ENCODE assay signal across 29 cellular contexts in the genomic region with DNA sequence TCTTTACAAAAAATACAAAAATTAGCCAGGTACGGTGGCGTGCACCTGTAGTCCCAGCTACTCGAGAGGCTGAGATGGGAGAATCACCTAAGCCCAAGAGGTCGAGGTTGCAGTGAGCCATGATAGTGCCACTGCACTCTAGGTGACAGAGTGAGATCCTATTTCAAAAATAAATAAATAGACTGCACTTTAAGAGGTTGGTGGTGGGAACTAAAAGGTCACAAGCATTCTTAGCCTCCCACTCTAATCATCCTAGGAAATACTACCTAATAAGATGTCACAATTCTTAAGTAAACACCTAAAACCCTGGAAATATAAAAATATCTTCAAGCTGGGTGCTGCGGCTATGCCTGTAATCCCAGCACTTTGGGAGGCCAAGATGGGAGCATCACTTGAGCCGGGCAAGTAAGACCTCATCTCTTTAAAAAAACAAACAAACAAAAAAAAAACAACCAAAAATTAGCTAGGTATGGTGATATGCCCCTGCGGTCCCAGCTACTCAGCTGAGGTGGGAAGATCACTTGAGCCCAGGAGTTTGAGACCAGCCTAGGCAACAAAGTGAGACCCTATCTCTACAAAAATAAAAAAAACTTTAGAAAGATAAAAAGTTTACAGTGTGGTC. TPM values are rescaled to one million over a fixed set of nuclear protein-coding genes. Genes with fewer than 3 reads are reported as not detected.
A peak's percentile ranks its signal among the peaks of the same experiment; 100 is the strongest.
DNase-seq lines count a peak whose midpoint lies in the region; ATAC-seq and TF ChIP-seq lines count a peak whose summit lies in the region.
"Had no signal": no experiment of that assay in that cellular context is flagged by ENCODE, and none has a peak within 500 bp of the region (broad histone marks: within the 10 kb centered on the region; RNA-seq: fewer than 3 reads in every experiment).

No MANE protein-coding gene starts in this region.

- H3K27me3 Mint-ChIP-seq in activated T-helper 17 cell treated with anti-CD3 and anti-CD28 coated beads, Interleukin-2, amount 50 U/mL, for 72 hours = no peaks in the 10 kb centered on the region
- no peaks in the 10 kb centered on the region for H3K27me3 Mint-ChIP-seq in mesothelial cell of epicardium (ENCODE audit: low read depth)
- H3K27me3 Mint-ChIP-seq: activated B cell treated with CpG ODN at 0.5 μM for 24 hours; dendritic cell treated with granulocyte-macrophage colony-stimulating factor and Interleukin-4, amounts not matched to agents 40 ng/mL and 50 ng/mL, for 4 days had no signal

- peak; percentile 14 for DNase-seq in DMS79 treated with DMSO at 0.1 percent for 48 hours (lab: John Stamatoyannopoulos, UW)
- no peak for DNase-seq in DMS79 (lab: John Stamatoyannopoulos, UW)
- DNase-seq in mesothelial cell of epicardium (ENCODE audit: low spot score in 2 of 2, unreplicated experiment in 2 of 2) = no peak
- DNase-seq in substantia nigra (lab: John Stamatoyannopoulos, UW) = no peak
- DNase-seq in transverse colon = no peak
- DNase-seq in activated gamma-delta T cell (lab: John Stamatoyannopoulos, UW) = no peak
- DNase-seq: activated B cell treated with CpG ODN at 0.5 μM for 24 hours; activated CD4-positive, alpha-beta T cell treated with anti-CD3 and anti-CD28 coated beads, Interleukin-2, amount 50 U/mL, for 4 hours; activated CD8-positive, alpha-beta memory T cell treated with anti-CD3 and anti-CD28 coated beads, Interleukin-2, amount 50 U/mL, for 48 hours; activated gamma-delta T cell treated with Interleukin-2 at 50 U/mL for 16 hours; AML-193; amygdala; CD8-positive, alpha-beta memory T cell; GF-D8; KBM-7; MM.1S; NCI-H1417 treated with DMSO at 0.1 percent for 48 hours; NCI-H2081 treated with DMSO at 0.1 percent for 48 hours; occipital lobe; PC-3; SHP77; small intestine; stimulated activated CD4-positive, alpha-beta T cell treated with anti-CD3 and anti-CD28 coated beads, Interleukin-2, amount 100 ng/mL, for 48 hours had no signal

- peak overlapping the region; percentile 98 for H3K4me3 Mint-ChIP-seq in activated T-helper 17 cell treated with anti-CD3 and anti-CD28 coated beads, Interleukin-2, amount 50 U/mL, for 72 hours
- H3K4me3 Mint-ChIP-seq in mesothelial cell of epicardium = no peak overlapping the region
- H3K4me3 Mint-ChIP-seq: activated B cell treated with CpG ODN at 0.5 μM for 24 hours; dendritic cell treated with granulocyte-macrophage colony-stimulating factor and Interleukin-4, amounts not matched to agents 40 ng/mL and 50 ng/mL, for 4 days; GM23338; stimulated activated effector memory CD8-positive, alpha-beta T cell treated with anti-CD3 and anti-CD28 coated beads, Interleukin-12 subunit alpha, Interleukin-12 subunit beta, amount 100 ng/mL, for 72 hours had no signal

- H3K36me3 ChIP-seq in transverse colon = no peaks in the 10 kb centered on the region

- WGBS in transverse colon (ENCODE audit: low coverage in 1 of 2), 2 donors = 84 to 92% methylated on average over 3 to 7 of the region's 7 CpGs

- peaks cover 21% of the 10 kb centered on the region for H3K4me1 Mint-ChIP-seq in activated T-helper 17 cell treated with anti-CD3 and anti-CD28 coated beads, Interleukin-2, amount 50 U/mL, for 72 hours
- peaks cover 59% of the 10 kb centered on the region for H3K4me1 Mint-ChIP-seq in mesothelial cell of epicardium

- H3K27ac Mint-ChIP-seq in activated T-helper 17 cell treated with anti-CD3 and anti-CD28 coated beads, Interleukin-2, amount 50 U/mL, for 72 hours = no peak overlapping the region
- peak overlapping the region; percentile 89 for H3K27ac Mint-ChIP-seq in mesothelial cell of epicardium
- H3K27ac Mint-ChIP-seq: activated B cell treated with CpG ODN at 0.5 μM for 24 hours; dendritic cell treated with granulocyte-macrophage colony-stimulating factor and Interleukin-4, amounts not matched to agents 40 ng/mL and 50 ng/mL, for 4 days; stimulated activated effector memory CD8-positive, alpha-beta T cell treated with anti-CD3 and anti-CD28 coated beads, Interleukin-12 subunit alpha, Interleukin-12 subunit beta, amount 100 ng/mL, for 72 hours had no signal

- no peak for TF ChIP-seq EP300 in transverse colon (IDR thresholded peaks at IDR 0.05; ENCODE audit: low read depth)

- TF ChIP-seq CTCF in mesothelial cell of epicardium (IDR thresholded peaks at IDR 0.05; ENCODE audit: unreplicated experiment) (no peak), transverse colon (IDR thresholded peaks at IDR 0.05) (no peak)

- no peak for TF ChIP-seq POLR2A in transverse colon (IDR thresholded peaks at IDR 0.05)

- in situ Hi-C loops in transverse colon (cut with MboI; ENCODE audit: low pct_ligation_motif_present in 1 of 4, low pct_unique_long_range_greater_than_20kb in 1 of 4, low sequenced_read_pairs in 3 of 4) = loop anchor here in 1 of 4 donors (10.0 kb wide), 1 partner anchor 63 kb away; a partner anchor contains a TSS

- ATAC-seq in activated T-helper 17 cell treated with anti-CD3 and anti-CD28 coated beads, Interleukin-2, amount 50 U/mL, for 72 hours (replicated peaks) = no peak
- ATAC-seq in HG02571 (IDR thresholded peaks at IDR 0.05; ENCODE audit: unreplicated experiment) = no peak
- ATAC-seq: GM23338; PC-3; stimulated activated effector memory CD8-positive, alpha-beta T cell treated with anti-CD3 and anti-CD28 coated beads, Interleukin-12 subunit alpha, Interleukin-12 subunit beta, amount 100 ng/mL, for 72 hours had no signal

- no peak overlapping the region for H3K4me3 ChIP-seq in transverse colon
- H3K4me3 ChIP-seq: GM23338, lung had no signal

- peak overlapping the region; percentile 86 for H3K27ac ChIP-seq in substantia nigra (ENCODE audit: low read depth, low read length, poor library complexity, severe bottlenecking)
- H3K27ac ChIP-seq in transverse colon = no peak overlapping the region

- H3K4me1 ChIP-seq in transverse colon = peaks cover 12 to 61% (median 24%) of the 10 kb centered on the region in 4 donors

- no peaks in the 10 kb centered on the region for H3K27me3 ChIP-seq in transverse colon

- intact Hi-C loops in transverse colon (cut with DNase I; ENCODE audit: low total_unique reads) = no loop called here

- no peaks in the 10 kb centered on the region for H3K9me3 ChIP-seq in transverse colon

- H3K9me3 Mint-ChIP-seq in activated T-helper 17 cell treated with anti-CD3 and anti-CD28 coated beads, Interleukin-2, amount 50 U/mL, for 72 hours = no peaks in the 10 kb centered on the region
- H3K9me3 Mint-ChIP-seq in mesothelial cell of epicardium = no peaks in the 10 kb centered on the region
- H3K9me3 Mint-ChIP-seq: activated B cell treated with CpG ODN at 0.5 μM for 24 hours; CD8-positive, alpha-beta memory T cell; dendritic cell treated with granulocyte-macrophage colony-stimulating factor and Interleukin-4, amounts not matched to agents 40 ng/mL and 50 ng/mL, for 4 days; GM23338; stimulated activated effector memory CD8-positive, alpha-beta T cell treated with anti-CD3 and anti-CD28 coated beads, Interleukin-12 subunit alpha, Interleukin-12 subunit beta, amount 100 ng/mL, for 72 hours had no signal

- H3K36me3 Mint-ChIP-seq in activated T-helper 17 cell treated with anti-CD3 and anti-CD28 coated beads, Interleukin-2, amount 50 U/mL, for 72 hours (ENCODE audit: low read depth) = peaks cover 79% of the 10 kb centered on the region
- H3K36me3 Mint-ChIP-seq in mesothelial cell of epicardium = peaks cover 5% of the 10 kb centered on the region

RNA-seq across cellular contexts. Expression of a gene that starts 4.1 kb away (rescaled TPM):
- total RNA-seq in activated T-helper 17 cell treated with anti-CD3 and anti-CD28 coated beads, Interleukin-2, amount 50 U/mL, for 72 hours = 100 to 1,000 TPM; 126 to 175 TPM
- 276 to 299 TPM (median 287 TPM) in 3 replicates for total RNA-seq in mesothelial cell of epicardium
- total RNA-seq in transverse colon = 100 to 1,000 TPM; 128 to 279 (median 137) TPM

RNA-seq across cellular contexts. Expression of a gene that starts 26.6 kb away (rescaled TPM):
- 10 to 100 TPM; 48.3 to 61.4 TPM for total RNA-seq in activated T-helper 17 cell treated with anti-CD3 and anti-CD28 coated beads, Interleukin-2, amount 50 U/mL, for 72 hours
- total RNA-seq in mesothelial cell of epicardium (50.9 to 53.0 TPM (median 52.8 TPM) in 3 replicates), transverse colon (10 to 100 TPM; 22.1 to 50.8 (median 32.8) TPM)

RNA-seq across cellular contexts. Expression of a gene that starts 53.1 kb away (rescaled TPM):
- total RNA-seq in activated T-helper 17 cell treated with anti-CD3 and anti-CD28 coated beads, Interleukin-2, amount 50 U/mL, for 72 hours = 10 to 100 TPM; 48.7 to 49.4 TPM
- total RNA-seq in mesothelial cell of epicardium (37.4 to 42.1 TPM (median 41.2 TPM) in 3 replicates), transverse colon (10 to 100 TPM; 25.8 to 92.5 (median 27.3) TPM)
